ENCODE assay signal across 8 cellular contexts in genomic region chr19:1941146-1942077, GRCh38. TPM values are rescaled to one million over a fixed set of nuclear protein-coding genes. Genes with fewer than 3 reads are reported as not detected.
A peak's percentile ranks its signal among the peaks of the same experiment; 100 is the strongest.
DNase-seq lines count a peak whose midpoint lies in the region; TF ChIP-seq lines count a peak whose summit lies in the region.

Gene CSNK1G2, plus strand, starts transcription at chr19:1941172. Its CDS starts 28,601 bp downstream, at chr19:1969773.

- H3K27ac ChIP-seq in ACC112 (ENCODE audit: low read depth, low read length) (peak within 1 kb of the TSS; percentile 93), vagina (peak within 1 kb of the TSS; percentile 91)

- H3K79me2 ChIP-seq in ACC112 (ENCODE audit: control insufficient read depth, insufficient read depth, low read length, unreplicated experiment), result peaks cover 41% of the 10 kb centered on the region

- peak within 1 kb of the TSS; percentile 87 for H3K4me3 ChIP-seq in ACC112 (ENCODE audit: low read depth, low read length)
- peak within 1 kb of the TSS; percentile 80 for H3K4me3 ChIP-seq in mononuclear cell (ENCODE audit: low read length)
- peak within 1 kb of the TSS; percentile 55 to 79 for H3K4me3 ChIP-seq in vagina

- H3K4me1 ChIP-seq in ACC112 (ENCODE audit: control insufficient read depth, insufficient read depth, low read length, unreplicated experiment) (peaks cover 5% of the 10 kb centered on the region), mononuclear cell (ENCODE audit: insufficient read depth, low read length) (peaks cover 37% of the 10 kb centered on the region), vagina (peaks cover 56% of the 10 kb centered on the region)

- peak within 1 kb of the TSS; percentile 83 for H2AFZ ChIP-seq in ACC112 (ENCODE audit: low read length, unreplicated experiment)

- TF ChIP-seq CTCF in GM20000 (IDR thresholded peaks at IDR 0.05; ENCODE audit: extremely low read depth, missing control alignments) (peak; percentile 61), vagina (IDR thresholded peaks at IDR 0.05) (no peak)

- intact Hi-C loops in vagina (cut with DNase I), result no loop called here

- peak in 1 of 2 donors; percentile 44 for TF ChIP-seq POLR2A in vagina (IDR thresholded peaks at IDR 0.05)

- no peaks in the 10 kb centered on the region for H3K36me3 ChIP-seq in ACC112 (ENCODE audit: insufficient read depth, low read length)
- no peaks in the 10 kb centered on the region for H3K36me3 ChIP-seq in vagina

- DNase-seq in GM20000 (ENCODE audit: low spot score), result no peak
- DNase-seq in dermis blood vessel endothelial cell, result no peak
- DNase-seq in vagina (ENCODE audit: extremely low spot score in 2 of 2), result no peak
- DNase-seq in kidney glomerular epithelial cell (lab: John Stamatoyannopoulos, UW), result no peak
- DNase-seq in DMS153 (lab: John Stamatoyannopoulos, UW), result no peak

- no peaks in the 10 kb centered on the region for H3K27me3 ChIP-seq in ACC112 (ENCODE audit: insufficient read depth, low read length)
- no peaks in the 10 kb centered on the region for H3K27me3 ChIP-seq in mononuclear cell (ENCODE audit: insufficient read depth, low read length)
- H3K27me3 ChIP-seq in vagina, result no peaks in the 10 kb centered on the region

- H3K9me3 ChIP-seq in mononuclear cell (ENCODE audit: low read depth, low read length), result no peaks in the 10 kb centered on the region
- H3K9me3 ChIP-seq in vagina, result no peaks in the 10 kb centered on the region

TF ChIP-seq in PFSK-1, 5 proteins besides CTCF, POLR2A, EP300 and RAD21:
- TF ChIP-seq FOXP2 (optimal IDR thresholded peaks at IDR 0.05; ENCODE audit: borderline replicate concordance, extremely low read depth, extremely low read length, insufficient read depth), result peak; percentile 14
- TF ChIP-seq TAF1 (IDR thresholded peaks at IDR 0.05; ENCODE audit: borderline replicate concordance, insufficient read depth, low read length), result no peak
- TF ChIP-seq POLR2AphosphoS5 (IDR thresholded peaks at IDR 0.05; ENCODE audit: low read depth, low read length), result peak; percentile 30; the same call in 1 of the 2 replicates
- no peak for TF ChIP-seq SIN3A (IDR thresholded peaks at IDR 0.05; ENCODE audit: borderline replicate concordance, insufficient read depth, low read length)
- no peak for TF ChIP-seq REST (IDR thresholded peaks at IDR 0.05; ENCODE audit: insufficient read depth in 1 of 2, low read depth in 2 of 2, low read length in 2 of 2)
TF ChIP-seq in PFSK-1: peak in this region for 2.

RNA-seq across cellular contexts. Expression of gene CSNK1G2, which starts in this region (rescaled TPM):
- 152 TPM for polyA plus RNA-seq in PFSK-1 (2012; ENCODE audit: insufficient read length, low read depth)
- 73.9 and 125 TPM in 2 replicates for total RNA-seq in dermis blood vessel endothelial cell
- total RNA-seq in mononuclear cell, result 96.7 TPM
- total RNA-seq in vagina, result 77.6 TPM
